Comparison of ENCODE assay signal across 3 cellular contexts in the genomic region with DNA sequence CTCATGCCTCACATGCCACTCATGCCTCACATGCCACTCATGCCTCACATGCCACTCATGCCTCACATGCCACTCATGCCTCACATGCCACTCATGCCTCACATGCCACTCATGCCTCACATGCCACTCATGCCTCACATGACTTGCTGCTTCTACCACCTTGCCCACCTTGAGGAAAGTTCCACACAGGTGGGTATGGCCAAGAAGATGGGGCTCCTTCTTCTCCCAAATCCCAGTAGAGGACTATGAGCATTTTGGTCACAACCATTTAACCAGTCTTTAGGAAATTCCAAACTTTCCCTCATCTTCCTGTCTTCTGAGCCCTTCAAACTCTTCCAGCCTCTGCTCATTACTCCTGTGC. TPM values are rescaled to one million over a fixed set of nuclear protein-coding genes. Genes with fewer than 3 reads are reported as not detected.
"Had no signal": no experiment of that assay in that cellular context is flagged by ENCODE, and none has a peak within 500 bp of the region (broad histone marks: within the 10 kb centered on the region; RNA-seq: fewer than 3 reads in every experiment).

No MANE protein-coding gene starts in this region.

RNA-seq across cellular contexts. Expression of gene SYT16, which starts 57.1 kb away (rescaled TPM):
- total RNA-seq: activated CD4-positive, alpha-beta T cell treated with anti-CD3 and anti-CD28 coated beads, Interleukin-2, amount 10 ng/mL, durations not matched to agents 7 days and 5 days; ascending aorta; left ventricle myocardium superior had no signal
